ENCODE assay signal across 8 cellular contexts in the genomic region with DNA sequence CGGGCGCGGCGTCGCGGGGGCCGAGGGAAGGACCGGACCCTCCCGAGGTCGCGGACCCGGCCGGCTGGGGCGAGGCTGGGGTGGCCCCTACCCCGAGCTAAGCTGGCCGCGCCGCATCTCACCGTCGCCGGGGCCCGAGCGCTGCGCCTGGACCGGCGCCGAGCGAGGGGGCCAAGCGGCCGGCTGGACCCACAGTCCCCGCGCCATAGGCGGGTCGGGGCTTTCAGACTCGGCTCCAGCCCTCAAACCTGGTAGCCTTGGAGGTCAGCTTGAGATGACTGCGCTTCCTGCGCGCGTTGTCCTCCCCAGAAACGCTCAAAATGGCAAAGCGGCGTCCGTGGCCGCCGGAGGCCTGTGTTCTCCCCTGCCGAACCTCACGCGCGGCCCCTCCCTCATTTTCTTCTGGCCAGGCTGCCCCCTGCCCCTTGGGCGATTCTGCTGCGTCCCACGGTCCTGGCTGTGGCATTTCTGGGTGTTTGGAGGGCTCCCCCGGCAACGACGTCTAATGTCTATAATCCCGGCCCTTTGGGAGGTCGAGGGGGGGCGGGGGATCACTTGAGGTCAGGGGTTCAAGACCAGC. TPM values are rescaled to one million over a fixed set of nuclear protein-coding genes. Genes with fewer than 3 reads are reported as not detected.
A peak's percentile ranks its signal among the peaks of the same experiment; 100 is the strongest.
DNase-seq lines count a peak whose midpoint lies in the region; ATAC-seq, FAIRE-seq and TF ChIP-seq lines count a peak whose summit lies in the region.

No MANE protein-coding gene starts in this region.

- H3K9me2 ChIP-seq in GM23338 (ENCODE audit: insufficient read depth) = no peaks in the 10 kb centered on the region

- ATAC-seq in GM23338 (peak; percentile 62), foreskin keratinocyte (peak; percentile 7), HG03565 (IDR thresholded peaks at IDR 0.05; ENCODE audit: unreplicated experiment) (no peak), HG03159 (IDR thresholded peaks at IDR 0.05; ENCODE audit: unreplicated experiment) (no peak)

- TF ChIP-seq CTCF in GM23338 (conservative IDR thresholded peaks at IDR 0.05; ENCODE audit: low read depth in 2 of 2) = no peak
- TF ChIP-seq CTCF in foreskin keratinocyte (conservative IDR thresholded peaks at IDR 0.05) = no peak

- no peaks in the 10 kb centered on the region for H3K9me3 ChIP-seq in CD8-positive, alpha-beta memory T cell (ENCODE audit: low read length)
- H3K9me3 ChIP-seq in SJSA1 (replicated peaks) (0 out of 2 replicates have a peak, but pooled peaks cover 5% of the 10 kb centered on the region), small intestine (ENCODE audit: control insufficient read depth, low read depth) (no peaks in the 10 kb centered on the region)

- H3K4me3 ChIP-seq in CD8-positive, alpha-beta memory T cell (ENCODE audit: low read length) = peak overlapping the region; percentile 78
- peak overlapping the region; percentile 82 for H3K4me3 ChIP-seq in GM23338
- H3K4me3 ChIP-seq in SJSA1 = peak overlapping the region; percentile 58
- H3K4me3 ChIP-seq in small intestine (ENCODE audit: low read depth in 1 of 2, low read length in 2 of 2) = peak overlapping the region; percentile 51 to 80

- CTCF ChIA-PET in CD8-positive, alpha-beta memory T cell (lab: Charles Lee) = interaction anchor here (0.9 to 2.9 kb wide), 9 partner anchors 13 to 125 kb away, joined by 3 to 14 read pairs (median 5); partner anchors contain the start of genes ANAPC2, MAN1B1, NELFB and SSNA1

- DNase-seq in CD8-positive, alpha-beta memory T cell = no peak
- peak; percentile 41 for DNase-seq in GM23338 (ENCODE audit: low spot score)
- DNase-seq in SJSA1 (ENCODE audit: low read depth in 1 of 2, low spot score in 2 of 2) = peak in 1 of 2 experiments; percentile 38
- peak; percentile 13 to 100 for DNase-seq in foreskin keratinocyte
- DNase-seq in small intestine = no peak
- no peak for DNase-seq in SW 1271 (lab: John Stamatoyannopoulos, UW)

- H3K4me1 Mint-ChIP-seq in CD8-positive, alpha-beta memory T cell = peaks cover 27 to 36% (median 30%) of the 10 kb centered on the region in 3 donors
- H3K4me1 Mint-ChIP-seq in GM23338 = peaks cover 15% of the 10 kb centered on the region

- H3K4me2 ChIP-seq in GM23338 = peak overlapping the region; percentile 95

- H3K4me3 Mint-ChIP-seq in CD8-positive, alpha-beta memory T cell = peak overlapping the region; percentile 65 to 89 (median 77)
- peak overlapping the region; percentile 82 for H3K4me3 Mint-ChIP-seq in GM23338

- peaks cover 0 to 6% (median 0%) of the 10 kb centered on the region in 3 donors for H3K36me3 Mint-ChIP-seq in CD8-positive, alpha-beta memory T cell
- no peaks in the 10 kb centered on the region; the same call in 2 of the 3 replicates for H3K36me3 Mint-ChIP-seq in GM23338 (ENCODE audit: low read depth)

- H2AFZ ChIP-seq in GM23338 = peak overlapping the region; percentile 90; the same call in 1 of the 2 replicates

- H3K9me3 Mint-ChIP-seq in CD8-positive, alpha-beta memory T cell = peaks cover 0 to 3% (median 0%) of the 10 kb centered on the region in 5 donors
- H3K9me3 Mint-ChIP-seq in GM23338 = no peaks in the 10 kb centered on the region; the same call in 2 of the 3 replicates

- peak overlapping the region in 6 of 8 donors; percentile 17 to 93 (median 76) for H3K27ac Mint-ChIP-seq in CD8-positive, alpha-beta memory T cell
- no peak overlapping the region for H3K27ac Mint-ChIP-seq in GM23338

- peaks cover 25% of the 10 kb centered on the region for H3K4me1 ChIP-seq in CD8-positive, alpha-beta memory T cell (ENCODE audit: insufficient read depth, low read length)
- H3K4me1 ChIP-seq in GM23338 (ENCODE audit: insufficient read depth) (peaks cover 10% of the 10 kb centered on the region; the same call in 1 of the 2 replicates), SJSA1 (replicated peaks) (peaks cover 14% of the 10 kb centered on the region), foreskin keratinocyte (no peaks in the 10 kb centered on the region), small intestine (ENCODE audit: control insufficient read depth in 2 of 2, insufficient read depth in 1 of 2, low read depth in 1 of 2, low read length in 1 of 2) (peaks cover 0 to 6% of the 10 kb centered on the region in 2 donors)

- FAIRE-seq in small intestine (lab: Jason Lieb, UNC) = no peak

- H3K27me3 Mint-ChIP-seq in CD8-positive, alpha-beta memory T cell = peaks cover 11 to 20% of the 10 kb centered on the region in 2 donors
- peaks cover 10% of the 10 kb centered on the region for H3K27me3 Mint-ChIP-seq in GM23338 (ENCODE audit: insufficient read depth, low read depth, poor library complexity)

- H3K27ac ChIP-seq in CD8-positive, alpha-beta memory T cell (ENCODE audit: low read depth, low read length) = peak overlapping the region; percentile 81
- no peak overlapping the region for H3K27ac ChIP-seq in GM23338 (ENCODE audit: low read depth)
- H3K27ac ChIP-seq in SJSA1 = no peak overlapping the region
- peak overlapping the region; percentile 37 for H3K27ac ChIP-seq in foreskin keratinocyte
- H3K27ac ChIP-seq in small intestine (ENCODE audit: low read depth in 1 of 2, low read length in 1 of 2) = peak overlapping the region; percentile 41 to 78

- no peaks in the 10 kb centered on the region for H3K27me3 ChIP-seq in CD8-positive, alpha-beta memory T cell (ENCODE audit: insufficient read depth, low read length, poor library complexity, severe bottlenecking)
- H3K27me3 ChIP-seq in GM23338 (ENCODE audit: insufficient read depth) (peaks cover 21% of the 10 kb centered on the region), SJSA1 (replicated peaks) (0 out of 2 replicates have a peak, but pooled peaks cover 7% of the 10 kb centered on the region), foreskin keratinocyte (peaks cover 2% of the 10 kb centered on the region), small intestine (ENCODE audit: control insufficient read depth in 2 of 2, insufficient read depth in 2 of 2, low read length in 2 of 2) (peaks cover 0 to 1% of the 10 kb centered on the region in 2 donors)

- 5 to 18% (median 13%) methylated on average over 41 to 58 of the region's 58 CpGs for WGBS in small intestine, 3 donors

- no peaks in the 10 kb centered on the region for H3K36me3 ChIP-seq in CD8-positive, alpha-beta memory T cell (ENCODE audit: insufficient read depth, low read length)
- H3K36me3 ChIP-seq in GM23338 (ENCODE audit: insufficient read depth) = no peaks in the 10 kb centered on the region
- no peaks in the 10 kb centered on the region for H3K36me3 ChIP-seq in SJSA1
- H3K36me3 ChIP-seq in small intestine (ENCODE audit: control insufficient read depth in 2 of 2, insufficient read depth in 2 of 2, low read length in 2 of 2) = no peaks in the 10 kb centered on the region

- no peaks in the 10 kb centered on the region; the same call in 1 of the 2 replicates for H4K20me1 ChIP-seq in GM23338 (replicated peaks; ENCODE audit: insufficient read depth)

- peaks cover 8% of the 10 kb centered on the region for H3F3A ChIP-seq in GM23338 (replicated peaks; ENCODE audit: low read depth)

- 0 out of 2 replicates have a peak, but pooled peaks cover 8% of the 10 kb centered on the region for H3K79me2 ChIP-seq in GM23338 (replicated peaks; ENCODE audit: insufficient read depth)

- POLR2A ChIA-PET in CD8-positive, alpha-beta memory T cell (lab: Charles Lee) = interaction anchor here (0.6 to 1.9 kb wide), 12 partner anchors 17 to 330 kb away, joined by 3 to 13 read pairs (median 7); partner anchors contain the start of genes MAN1B1, RNF208, TPRN and TUBB4B

TF ChIP-seq in GM23338, 12 proteins besides CTCF, POLR2A, EP300 and RAD21 (continues in another document):
- no peak for TF ChIP-seq EZH2 (IDR thresholded peaks at IDR 0.05; ENCODE audit: low read depth, unreplicated experiment)
- TF ChIP-seq CREB1 (CRISPR knock-in tag; IDR thresholded peaks at IDR 0.05; ENCODE audit: low read depth) = no peak
- TF ChIP-seq POLR2AphosphoS5 (IDR thresholded peaks at IDR 0.05; ENCODE audit: low read depth) = no peak

RNA-seq across cellular contexts. Expression of gene GRIN1, which starts 8.7 kb away (rescaled TPM):
- not detected for total RNA-seq in CD8-positive, alpha-beta memory T cell
- polyA plus RNA-seq in CD8-positive, alpha-beta memory T cell = not detected
- 2.1 and 5.5 TPM in 2 replicates for total RNA-seq in GM23338 (2014; rRNA removed; shearing (Covaris generic))
- polyA plus RNA-seq in GM23338 (2016; fragmentation: Nextera tagmentation; extraction: Ambion mirVana) (2.5 and 2.7 TPM in 2 replicates), foreskin keratinocyte (0.08 and 0.28 TPM in 2 replicates), small intestine (under 1 TPM in 1 of 3 donors, not detected in 2; 0.79 TPM)
- not detected in 2 replicates for total RNA-seq in SJSA1 (2014; rRNA removed; shearing (Covaris generic))
- total RNA-seq in foreskin keratinocyte = 0.07 and 0.17 TPM in 2 replicates

RNA-seq across cellular contexts. Expression of gene DPP7, which starts 15.7 kb away (rescaled TPM):
- 100 to 1,000 TPM; 294 to 308 TPM for total RNA-seq in CD8-positive, alpha-beta memory T cell
- polyA plus RNA-seq in CD8-positive, alpha-beta memory T cell = 158 TPM
- total RNA-seq in GM23338 (2014; rRNA removed; shearing (Covaris generic)) = 9.7 and 19.7 TPM in 2 replicates
- 25.2 and 26.8 TPM in 2 replicates for polyA plus RNA-seq in GM23338 (2016; fragmentation: Nextera tagmentation; extraction: Ambion mirVana)
- total RNA-seq in SJSA1 (2014; rRNA removed; shearing (Covaris generic)) = 5.1 and 6.4 TPM in 2 replicates
- 35.0 and 54.2 TPM in 2 replicates for total RNA-seq in foreskin keratinocyte
- polyA plus RNA-seq in foreskin keratinocyte = 44.4 and 64.7 TPM in 2 replicates
- polyA plus RNA-seq in small intestine = 100 to 1,000 TPM in 2 of 3 donors, 10 to 100 TPM in 1; 66.2 to 133 (median 108) TPM

RNA-seq across cellular contexts. Expression of gene LRRC26, which starts 39.6 kb away (rescaled TPM):
- not detected for total RNA-seq in CD8-positive, alpha-beta memory T cell
- not detected for polyA plus RNA-seq in CD8-positive, alpha-beta memory T cell
- 0.16 and 0.21 TPM in 2 replicates for total RNA-seq in GM23338 (2014; rRNA removed; shearing (Covaris generic))
- 3.0 and 4.3 TPM in 2 replicates for polyA plus RNA-seq in GM23338 (2016; fragmentation: Nextera tagmentation; extraction: Ambion mirVana)
- not detected in 2 replicates for total RNA-seq in SJSA1 (2014; rRNA removed; shearing (Covaris generic))
- total RNA-seq in foreskin keratinocyte = not detected in 2 replicates
- polyA plus RNA-seq in foreskin keratinocyte = not detected in 2 replicates
- 1 to 10 TPM in 2 of 3 donors, under 1 TPM in 1; 0.67 to 1.5 (median 1.4) TPM for polyA plus RNA-seq in small intestine

RNA-seq across cellular contexts. Expression of gene TMEM210, which starts 41.6 kb away (rescaled TPM):
- not detected for total RNA-seq in CD8-positive, alpha-beta memory T cell
- polyA plus RNA-seq in CD8-positive, alpha-beta memory T cell = not detected
- not detected in 2 replicates for total RNA-seq in GM23338 (2014; rRNA removed; shearing (Covaris generic))
- polyA plus RNA-seq in GM23338 (2016; fragmentation: Nextera tagmentation; extraction: Ambion mirVana) (not detected in 2 replicates), foreskin keratinocyte (not detected in 2 replicates), small intestine (not detected)
- total RNA-seq in SJSA1 (2014; rRNA removed; shearing (Covaris generic)) = not detected in 2 replicates
- not detected in 2 replicates for total RNA-seq in foreskin keratinocyte

RNA-seq across cellular contexts. Expression of gene MAN1B1, which starts 43.5 kb away (rescaled TPM):
- 10 to 100 TPM; 31.9 to 32.7 TPM for total RNA-seq in CD8-positive, alpha-beta memory T cell
- 39.3 TPM for polyA plus RNA-seq in CD8-positive, alpha-beta memory T cell
- total RNA-seq in GM23338 (2014; rRNA removed; shearing (Covaris generic)) = 35.7 and 39.9 TPM in 2 replicates
- polyA plus RNA-seq in GM23338 (2016; fragmentation: Nextera tagmentation; extraction: Ambion mirVana) (15.7 and 18.2 TPM in 2 replicates), foreskin keratinocyte (38.5 and 49.2 TPM in 2 replicates), small intestine (10 to 100 TPM; 40.3 to 69.4 (median 41.4) TPM)
- total RNA-seq in SJSA1 (2014; rRNA removed; shearing (Covaris generic)) = 51.8 and 64.4 TPM in 2 replicates
- total RNA-seq in foreskin keratinocyte = 41.1 and 49.1 TPM in 2 replicates

Comparison
In these comparisons a context has a peak if more than half of its experiments do, and no peak if none do; other contexts are left out.
1. DNase-seq: peak in GM23338 (single experiment) and foreskin keratinocyte (2 of 2); none in CD8-positive, alpha-beta memory T cell (0 of 5), small intestine (single experiment) and SW 1271 (0 of 2).
2. H3K27ac ChIP-seq: peak in CD8-positive, alpha-beta memory T cell (single experiment), foreskin keratinocyte (single experiment) and small intestine (2 of 2); none in GM23338 (single experiment) and SJSA1 (single experiment).
3. ATAC-seq: peak in GM23338 (single experiment) and foreskin keratinocyte (single experiment); none in HG03565 (single experiment) and HG03159 (single experiment).
4. Peak in every context shown above with its lines, with median percentiles within 50 percentile points of each other: H3K4me3 ChIP-seq.